Comparison of ENCODE assay signal across 8 cellular contexts in the genomic region with DNA sequence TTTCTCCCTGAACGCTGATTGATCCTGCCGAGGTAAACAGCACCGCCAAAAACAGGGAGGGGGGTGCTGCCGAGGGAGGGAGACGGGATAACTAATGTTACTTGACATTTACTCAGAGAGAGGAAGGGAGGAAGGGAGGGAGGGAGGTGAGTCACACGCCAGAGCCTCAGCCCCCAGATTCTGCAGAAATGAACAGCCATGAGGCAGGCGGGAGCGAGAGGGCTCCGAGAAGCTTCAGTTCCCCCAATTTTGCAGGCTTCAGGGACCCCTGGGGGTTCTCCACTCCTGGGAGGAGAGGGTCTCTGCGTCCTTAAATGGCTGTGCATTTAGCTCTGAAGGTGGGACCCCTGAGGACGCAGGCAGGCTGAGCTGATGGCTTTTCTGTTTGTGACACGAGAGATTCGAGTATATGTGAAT. TPM values are rescaled to one million over a fixed set of nuclear protein-coding genes. Genes with fewer than 3 reads are reported as not detected.
DNase-seq lines count a peak whose midpoint lies in the region; ATAC-seq and TF ChIP-seq lines count a peak whose summit lies in the region.

No MANE protein-coding gene starts in this region.

- H3K4me3 Mint-ChIP-seq in T-helper 17 cell: peak overlapping the region; percentile 83

- H3K27ac ChIP-seq in testis: no peak overlapping the region

- H3K27me3 Mint-ChIP-seq in T-helper 17 cell: no peaks in the 10 kb centered on the region

- H3K36me3 ChIP-seq in testis (ENCODE audit: low read depth, missing control alignments): no peaks in the 10 kb centered on the region

- no peak for TF ChIP-seq CTCF in testis (IDR thresholded peaks at IDR 0.05)

- H3K4me1 ChIP-seq in testis: peaks cover 6% of the 10 kb centered on the region

- peaks cover 28% of the 10 kb centered on the region for H3K4me1 Mint-ChIP-seq in T-helper 17 cell

- DNase-seq in GDM1 (lab: John Stamatoyannopoulos, UW) (peak; percentile 13), T-helper 17 cell (no peak), amniotic stem cell (lab: John Stamatoyannopoulos, UW) (peak; percentile 44), occipital lobe (lab: John Stamatoyannopoulos, UW) (peak; percentile 51), NCI-H2029 treated with DMSO at 0.1 percent for 48 hours (lab: John Stamatoyannopoulos, UW) (no peak), germinal center (ENCODE audit: low spot score) (no peak), testis (no peak)

- H3K4me3 ChIP-seq in testis: no peak overlapping the region

- TF ChIP-seq POLR2A in testis (IDR thresholded peaks at IDR 0.05): no peak

- H3K9me3 ChIP-seq in T-helper 17 cell (ENCODE audit: control insufficient read depth, low read length, poor library complexity, severe bottlenecking) (no peaks in the 10 kb centered on the region), testis (no peaks in the 10 kb centered on the region)

- 30% methylated on average over 11 to 13 of the region's 13 CpGs for WGBS in testis, 2 donors

- no peak overlapping the region for H3K27ac Mint-ChIP-seq in T-helper 17 cell

- intact Hi-C loops in testis (cut with DNase I; ENCODE audit: low total_unique reads): no loop called here

- H3K36me3 Mint-ChIP-seq in T-helper 17 cell (ENCODE audit: low read depth): peaks cover 5% of the 10 kb centered on the region

- ATAC-seq in T-helper 17 cell (peak; percentile 31), GM19395 (IDR thresholded peaks at IDR 0.05; ENCODE audit: unreplicated experiment) (no peak)

- H3K27me3 ChIP-seq in testis: no peaks in the 10 kb centered on the region

RNA-seq across cellular contexts. Expression of gene IER5L, which starts 59.1 kb away (rescaled TPM):
- total RNA-seq in T-helper 17 cell: 1 to 10 TPM; 2.4 to 3.1 TPM
- total RNA-seq in occipital lobe: 44.3 TPM
- 10 to 100 TPM; 12.6 to 25.4 TPM for total RNA-seq in testis
- polyA plus RNA-seq in testis (ENCODE audit: insufficient read depth, low read depth, low replicate concordance): 4.8 TPM

Comparison
In these comparisons a context has a peak if more than half of its experiments do, and no peak if none do; other contexts are left out.
1. DNase-seq: peak in GDM1 (single experiment), amniotic stem cell (single experiment) and occipital lobe (single experiment); none in T-helper 17 cell (0 of 3), NCI-H2029 treated with DMSO at 0.1 percent for 48 hours (single experiment), germinal center (single experiment) and testis (single experiment).